21 cellular contexts compared by ENCODE assay signal in the genomic region with DNA sequence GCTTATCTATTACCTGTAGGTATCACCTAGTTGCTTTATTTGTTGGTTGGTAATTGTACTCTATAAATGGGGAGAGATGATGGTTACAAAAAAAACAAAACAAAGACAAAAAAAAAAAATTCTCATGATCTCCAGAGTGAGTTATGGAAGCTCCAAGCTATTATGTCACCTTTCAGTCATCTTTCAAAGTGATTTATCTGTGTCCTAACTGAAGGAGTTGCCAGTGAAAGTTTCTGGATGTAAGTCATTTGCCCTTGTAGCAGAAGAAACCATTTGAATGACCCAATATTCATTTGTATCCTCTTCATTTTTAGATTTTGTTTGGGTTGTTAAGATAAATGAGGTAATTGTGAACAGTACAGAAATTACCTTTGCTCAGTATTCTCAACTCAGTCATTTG. TPM values are rescaled to one million over a fixed set of nuclear protein-coding genes. Genes with fewer than 3 reads are reported as not detected.
"Had no signal": no experiment of that assay in that cellular context is flagged by ENCODE, and none has a peak within 500 bp of the region (broad histone marks: within the 10 kb centered on the region; RNA-seq: fewer than 3 reads in every experiment).

No MANE protein-coding gene starts in this region.

- H3K4me1 ChIP-seq: adrenal gland, breast epithelium, SJCRH30 had no signal

- H3K27ac ChIP-seq: adrenal gland, body of pancreas, SJCRH30, SK-N-MC had no signal

- H3K9me3 ChIP-seq: adrenal gland, body of pancreas, breast epithelium, SJCRH30 had no signal

- H3K27me3 ChIP-seq: SJCRH30 had no signal

- H3K4me3 ChIP-seq: adrenal gland, body of pancreas, breast epithelium, SJCRH30, SK-N-MC had no signal

- FAIRE-seq: astrocyte had no signal

- H3K36me3 ChIP-seq: adrenal gland, breast epithelium, SJCRH30 had no signal

- DNase-seq: activated CD4-positive, alpha-beta T cell treated with anti-CD3 and anti-CD28 coated beads, Interleukin-2, amount 10 ng/mL, durations not matched to agents 7 days and 5 days; activated CD4-positive, alpha-beta T cell treated with anti-CD3 and anti-CD28 coated beads, Interleukin-2, amount 50 U/mL, for 48 hours; activated CD8-positive, alpha-beta T cell treated with anti-CD3 and anti-CD28 coated beads, Interleukin-2, amount 10 ng/mL, durations not matched to agents 7 days and 5 days; activated gamma-delta T cell treated with Interleukin-2 at 50 U/mL for 16 hours; activated naive CD4-positive, alpha-beta T cell treated with anti-CD3 and anti-CD28 coated beads for 36 hours; activated T-cell treated with anti-CD3 and anti-CD28 coated beads, Interleukin-2, amount 50 U/mL, for 24 hours; adrenal gland; body of pancreas; NCI-H1105; NCI-H1436; NCI-H1694 treated with DMSO at 0.1 percent for 48 hours; NCI-H2029; NCI-H345; NCI-H524 treated with DMSO at 0.1 percent for 48 hours; SHP77; SJCRH30; T1000 had no signal

RNA-seq across cellular contexts. Expression of gene SLC35F3, which starts 3.6 kb away (rescaled TPM):
- total RNA-seq: activated naive CD4-positive, alpha-beta T cell treated with anti-CD3 and anti-CD28 coated beads for 36 hours; cardiac septum; SJCRH30 had no signal
